ENCODE assay signal across 27 cellular contexts in genomic region chr1:65953170-65953569, GRCh38.
"Had no signal": no experiment of that assay in that cellular context is flagged by ENCODE, and none has a peak within 500 bp of the region (broad histone marks: within the 10 kb centered on the region; RNA-seq: fewer than 3 reads in every experiment).

No MANE protein-coding gene starts in this region.

- H3K27ac Mint-ChIP-seq: activated CD4-positive, alpha-beta T cell treated with anti-CD3 and anti-CD28 coated beads, Interleukin-2, amount 10 ng/mL, durations not matched to agents 24 days and 14 days; activated naive CD4-positive, alpha-beta T cell treated with anti-CD3 and anti-CD28 coated beads, Interleukin-2, amount 50 U/mL, for 72 hours; endodermal cell; immature natural killer cell; naive B cell; neural progenitor cell; progenitor cell of endocrine pancreas; stimulated activated naive CD8-positive, alpha-beta T cell treated with anti-CD3 and anti-CD28 coated beads, Interleukin-15, Interleukin-2, amounts not matched to agents 100 ng/mL and 50 ng/mL, for 24 hours; T-helper 17 cell had no signal

- H3K4me3 Mint-ChIP-seq: activated CD4-positive, alpha-beta T cell treated with anti-CD3 and anti-CD28 coated beads, Interleukin-2, amount 10 ng/mL, durations not matched to agents 24 days and 14 days; central memory CD8-positive, alpha-beta T cell; endodermal cell; immature natural killer cell; naive B cell; neural progenitor cell; stimulated activated naive CD8-positive, alpha-beta T cell treated with anti-CD3 and anti-CD28 coated beads, Interleukin-15, Interleukin-2, amounts not matched to agents 100 ng/mL and 50 ng/mL, for 24 hours; T-helper 17 cell had no signal

- DNase-seq: activated CD4-positive, alpha-beta T cell treated with anti-CD3 and anti-CD28 coated beads, Interleukin-2, amount 10 ng/mL, durations not matched to agents 24 days and 14 days; activated effector memory CD4-positive, alpha-beta T cell treated with anti-CD3 and anti-CD28 coated beads, Interleukin-2, amount 50 U/mL, for 16 hours; activated T-cell treated with anti-CD3 and anti-CD28 coated beads, Interleukin-2, amount 50 U/mL, for 48 hours; colonic mucosa; endodermal cell; foreskin fibroblast; immature natural killer cell; lower lobe of right lung; naive B cell; stimulated activated CD4-positive, alpha-beta T cell treated with anti-CD3 and anti-CD28 coated beads, Interleukin-4, amount 100 ng/mL, for 4 hours; substantia nigra; SW 1271; T-helper 17 cell; thyroid gland; upper lobe of right lung had no signal

- H3K4me1 ChIP-seq: ascending aorta, breast epithelium, neural progenitor cell, thyroid gland had no signal

- H3K9me3 Mint-ChIP-seq: activated CD4-positive, alpha-beta T cell treated with anti-CD3 and anti-CD28 coated beads, Interleukin-2, amount 10 ng/mL, durations not matched to agents 24 days and 14 days; activated naive CD4-positive, alpha-beta T cell treated with anti-CD3 and anti-CD28 coated beads, Interleukin-2, amount 50 U/mL, for 72 hours; central memory CD8-positive, alpha-beta T cell; endodermal cell; immature natural killer cell; naive B cell; neural progenitor cell; stimulated activated naive CD8-positive, alpha-beta T cell treated with anti-CD3 and anti-CD28 coated beads, Interleukin-15, Interleukin-2, amounts not matched to agents 100 ng/mL and 50 ng/mL, for 24 hours had no signal

- H3K36me3 ChIP-seq: ascending aorta, breast epithelium, colonic mucosa, lower lobe of right lung, neural progenitor cell, thyroid gland, upper lobe of right lung had no signal

- H3K4me3 ChIP-seq: ascending aorta, breast epithelium, colonic mucosa, hepatocyte, lower lobe of right lung, neural progenitor cell, SK-N-MC, thyroid gland, upper lobe of right lung had no signal

- H3K9me3 ChIP-seq: ascending aorta, breast epithelium, colonic mucosa, lower lobe of right lung, thyroid gland, upper lobe of right lung had no signal

- H3K4me1 Mint-ChIP-seq: central memory CD8-positive, alpha-beta T cell; immature natural killer cell; naive B cell; T-helper 17 cell had no signal

- H3K27me3 ChIP-seq: ascending aorta, breast epithelium, colonic mucosa, hepatocyte, neural progenitor cell, thyroid gland, upper lobe of right lung had no signal

- H3K27ac ChIP-seq: ascending aorta, breast epithelium, colonic mucosa, epithelial cell of prostate, hepatocyte, lower lobe of right lung, neural progenitor cell, SK-N-MC, thyroid gland, upper lobe of right lung, VCaP had no signal

- H3K36me3 Mint-ChIP-seq: activated naive CD4-positive, alpha-beta T cell treated with anti-CD3 and anti-CD28 coated beads, Interleukin-2, amount 50 U/mL, for 72 hours; immature natural killer cell; naive B cell; neural progenitor cell had no signal

- H3K27me3 Mint-ChIP-seq: stimulated activated naive CD8-positive, alpha-beta T cell treated with anti-CD3 and anti-CD28 coated beads, Interleukin-15, Interleukin-2, amounts not matched to agents 100 ng/mL and 50 ng/mL, for 24 hours had no signal

- ATAC-seq: left lobe of liver, lower lobe of right lung, T-helper 17 cell, upper lobe of right lung had no signal
